16 cellular contexts compared by ENCODE assay signal in genomic region chr9:75333624-75334023, GRCh38.
DNase-seq lines count a peak whose midpoint lies in the region; ATAC-seq and TF ChIP-seq lines count a peak whose summit lies in the region.
"Had no signal": no experiment of that assay in that cellular context is flagged by ENCODE, and none has a peak within 500 bp of the region (broad histone marks: within the 10 kb centered on the region; RNA-seq: fewer than 3 reads in every experiment).

No MANE protein-coding gene starts in this region.

- TF ChIP-seq CTCF in chondrocyte (IDR thresholded peaks at IDR 0.05) (peak; percentile 77), nephron progenitor cell (IDR thresholded peaks at IDR 0.05) (peak; percentile 17), uterus (IDR thresholded peaks at IDR 0.05) (peak; percentile 20 to 52 (median 31))

- ATAC-seq in left ventricle myocardium superior = peak; percentile 36
- no peak for ATAC-seq in left cardiac atrium
- no peak for ATAC-seq in GM18519 (IDR thresholded peaks at IDR 0.05; ENCODE audit: low FRiP score, unreplicated experiment)
- ATAC-seq: Panc1 had no signal

- H3K9me3 Mint-ChIP-seq in chondrocyte (ENCODE audit: low read depth) = peaks cover 39% of the 10 kb centered on the region
- H3K9me3 Mint-ChIP-seq in nephron progenitor cell = peaks cover 46% of the 10 kb centered on the region

- intact Hi-C loops in left ventricle myocardium superior (cut with micrococcal nuclease) = loop anchor here (10.0 kb wide), 1 partner anchor 521 kb away; no protein-coding TSS in a partner anchor
- intact Hi-C loops in left cardiac atrium (cut with DNase I) = loop anchor here (5.0 to 10.0 kb wide), 2 partner anchors 521 to 534 kb away; no protein-coding TSS in a partner anchor
- intact Hi-C loops in uterus (cut with DNase I; ENCODE audit: low total_unique reads) = no loop called here

- H3K4me3 Mint-ChIP-seq in chondrocyte (ENCODE audit: unreplicated experiment) (no peak overlapping the region), nephron progenitor cell (no peak overlapping the region)
- H3K4me3 Mint-ChIP-seq: naive B cell had no signal

- H3K27me3 Mint-ChIP-seq in chondrocyte (ENCODE audit: low read depth) (peaks cover 2% of the 10 kb centered on the region), nephron progenitor cell (ENCODE audit: low read depth, poor library complexity) (no peaks in the 10 kb centered on the region)

- H3K4me3 ChIP-seq in uterus = no peak overlapping the region
- H3K4me3 ChIP-seq: lung had no signal

- no peak overlapping the region for H3K27ac ChIP-seq in uterus

- H3K36me3 Mint-ChIP-seq in chondrocyte (ENCODE audit: low read depth) (peaks cover 8% of the 10 kb centered on the region), nephron progenitor cell (ENCODE audit: low read depth) (peaks cover 16% of the 10 kb centered on the region)
- H3K36me3 Mint-ChIP-seq: naive B cell had no signal

- H3K4me1 Mint-ChIP-seq in chondrocyte (ENCODE audit: low read depth) (peaks cover under 1% of the 10 kb centered on the region), nephron progenitor cell (no peaks in the 10 kb centered on the region)
- H3K4me1 Mint-ChIP-seq: naive B cell had no signal

- H3K27ac Mint-ChIP-seq in chondrocyte (ENCODE audit: unreplicated experiment) = no peak overlapping the region
- H3K27ac Mint-ChIP-seq in nephron progenitor cell = no peak overlapping the region
- H3K27ac Mint-ChIP-seq: naive B cell had no signal

- no peaks in the 10 kb centered on the region for H3K4me1 ChIP-seq in uterus

- no peak for TF ChIP-seq POLR2A in uterus (IDR thresholded peaks at IDR 0.05)

- no peaks in the 10 kb centered on the region for H3K27me3 ChIP-seq in uterus

- H3K9me3 ChIP-seq in uterus = no peaks in the 10 kb centered on the region

- DNase-seq in left ventricle myocardium superior = no peak
- DNase-seq in left cardiac atrium = no peak
- DNase-seq in chondrocyte (ENCODE audit: low spot score) = no peak
- no peak for DNase-seq in nephron progenitor cell
- no peak for DNase-seq in uterus
- DNase-seq in NK-92 (lab: John Stamatoyannopoulos, UW; ENCODE audit: unreplicated experiment) = no peak
- DNase-seq in 8988T = no peak
- DNase-seq: anterior cingulate cortex; naive B cell; NCI-H2081; NCI-H526 treated with DMSO at 0.1 percent for 48 hours; stimulated activated naive CD4-positive, alpha-beta T cell treated with Interleukin-2 at 50 U/mL for 16 hours; SW 1271 had no signal

- H3K36me3 ChIP-seq in uterus = no peaks in the 10 kb centered on the region

Comparison
In these comparisons a context has a peak if more than half of its experiments do, and no peak if none do; other contexts are left out.
1. CTCF ChIP-seq: peak in every context shown above with its lines; median percentile 77 in chondrocyte; 31 in uterus; 17 in nephron progenitor cell.